8 cellular contexts compared by ENCODE assay signal in the genomic region with DNA sequence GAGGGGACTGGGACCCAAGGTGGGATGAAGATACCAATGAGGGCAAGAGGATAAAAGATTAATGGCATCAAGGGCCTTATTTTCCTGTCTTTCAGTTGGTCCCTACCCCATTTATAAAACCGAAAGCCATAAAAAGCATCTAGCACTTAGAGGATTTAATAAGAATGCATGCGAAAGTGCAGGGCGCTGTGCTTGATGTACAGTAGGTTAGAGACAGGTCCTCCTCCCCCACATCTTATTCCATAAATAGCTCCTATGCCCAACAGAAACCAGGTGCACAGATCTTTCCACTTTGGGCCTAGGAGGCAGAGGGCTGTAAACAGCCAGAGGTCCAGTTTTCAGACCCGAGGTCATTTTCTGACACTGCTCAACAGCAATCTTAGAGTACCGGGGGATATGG. TPM values are rescaled to one million over a fixed set of nuclear protein-coding genes. Genes with fewer than 3 reads are reported as not detected.
DNase-seq lines count a peak whose midpoint lies in the region; ATAC-seq and TF ChIP-seq lines count a peak whose summit lies in the region.

No MANE protein-coding gene starts in this region.

- BruUV-seq in OCI-LY7 (replicated peaks; lab: Mats Ljungman, UMichigan), result no TSS peak

- H3K4me3 Mint-ChIP-seq in CD14-positive monocyte (peak overlapping the region; percentile 93 to 98), endothelial cell (ENCODE audit: unreplicated experiment) (peak overlapping the region; percentile 96), neural crest cell (peak overlapping the region; percentile 97)

- H3K27me3 Mint-ChIP-seq in CD14-positive monocyte (ENCODE audit: low read depth in 3 of 3) (peaks cover under 1 to 2% (median 2%) of the 10 kb centered on the region in 3 donors), endothelial cell (ENCODE audit: unreplicated experiment) (peaks cover 6% of the 10 kb centered on the region), neural crest cell (ENCODE audit: low read depth) (no peaks in the 10 kb centered on the region)

- H3K4me3 ChIP-seq in OCI-LY7 (ENCODE audit: low read depth, low read length, poor library complexity, severe bottlenecking), result peak overlapping the region; percentile 99

- no peak for DNase-seq in CD14-positive monocyte (ENCODE audit: low spot score)
- DNase-seq in OCI-LY7 (ENCODE audit: low spot score), result peak; percentile 17
- no peak for DNase-seq in endothelial cell (ENCODE audit: low spot score)
- no peak for DNase-seq in neural crest cell (ENCODE audit: low read depth, low spot score)
- no peak for DNase-seq in germinal center (ENCODE audit: low spot score)

- H3K36me3 Mint-ChIP-seq in CD14-positive monocyte (peaks cover 12 to 18% of the 10 kb centered on the region in 2 donors), endothelial cell (ENCODE audit: low read depth, unreplicated experiment) (peaks cover 4% of the 10 kb centered on the region), neural crest cell (ENCODE audit: low read depth) (peaks cover 2% of the 10 kb centered on the region)

- CTCF ChIA-PET in OCI-LY7 (lab: Charles Lee; ENCODE audit: unreplicated experiment), result no interaction called here

- TF ChIP-seq CTCF in CD14-positive monocyte (IDR thresholded peaks at IDR 0.05), result no peak
- no peak for TF ChIP-seq CTCF in OCI-LY7 (conservative IDR thresholded peaks at IDR 0.05; ENCODE audit: low read length)
- no peak for TF ChIP-seq CTCF in endothelial cell (IDR thresholded peaks at IDR 0.05; ENCODE audit: unreplicated experiment)
- TF ChIP-seq CTCF in neural crest cell (conservative IDR thresholded peaks at IDR 0.05), result no peak

- peak overlapping the region; percentile 62 for H3K27ac ChIP-seq in OCI-LY7 (ENCODE audit: low read depth, low read length, poor library complexity, severe bottlenecking)

- ATAC-seq in GM18907 (IDR thresholded peaks at IDR 0.05; ENCODE audit: unreplicated experiment) (no peak), GM21360 (IDR thresholded peaks at IDR 0.05; ENCODE audit: unreplicated experiment) (no peak), esophagus mucosa (no peak)

- H3K4me2 ChIP-seq in OCI-LY7 (ENCODE audit: low read length), result peak overlapping the region; percentile 94

- H3K9me3 ChIP-seq in OCI-LY7 (ENCODE audit: low read length), result no peaks in the 10 kb centered on the region

- H3K4me1 Mint-ChIP-seq in CD14-positive monocyte (peaks cover 32% of the 10 kb centered on the region), endothelial cell (ENCODE audit: unreplicated experiment) (peaks cover 16% of the 10 kb centered on the region), neural crest cell (peaks cover 19% of the 10 kb centered on the region)

- intact Hi-C loops in CD14-positive monocyte (cut with micrococcal nuclease), result loop anchor here (2.0 to 10.0 kb wide), 4 partner anchors 23 to 219 kb away; partner anchors contain the start of genes GOLGA8B (in 1 of the 2), NOP10 (in 1 of the 2) and NUTM1 (in 1 of the 2)
- intact Hi-C loops in OCI-LY7 (cut with micrococcal nuclease; ENCODE audit: unreplicated experiment), result loop anchor here (1.0 to 10.0 kb wide), 3 partner anchors 23 to 331 kb away; partner anchors contain the start of genes AVEN, KATNBL1, NOP10 and NUTM1

- H3K9me3 Mint-ChIP-seq in CD14-positive monocyte (peaks cover 0 to 5% (median 0%) of the 10 kb centered on the region in 7 donors), endothelial cell (ENCODE audit: unreplicated experiment) (no peaks in the 10 kb centered on the region), neural crest cell (no peaks in the 10 kb centered on the region)

- peaks cover 18% of the 10 kb centered on the region for H3K4me1 ChIP-seq in OCI-LY7 (ENCODE audit: insufficient read depth, low read length, poor library complexity, severe bottlenecking)

- peaks cover 13% of the 10 kb centered on the region for H3K79me2 ChIP-seq in OCI-LY7 (ENCODE audit: insufficient read depth, low read depth, low read length)

- H4K20me1 ChIP-seq in OCI-LY7 (ENCODE audit: insufficient read depth, low read length), result 0 out of 2 replicates have a peak, but pooled peaks cover 7% of the 10 kb centered on the region

- POLR2A ChIA-PET in OCI-LY7 (lab: Charles Lee), result interaction anchor here (1.3 kb wide), 1 partner anchor 23 kb away, joined by 5 read pairs; the partner anchor contains the start of genes NOP10 and NUTM1

- H3K9me2 ChIP-seq in OCI-LY7 (ENCODE audit: insufficient read depth, low read length), result no peaks in the 10 kb centered on the region

- peaks cover 31% of the 10 kb centered on the region for H3K36me3 ChIP-seq in OCI-LY7 (ENCODE audit: insufficient read depth, low read length)

- H3K27ac Mint-ChIP-seq in CD14-positive monocyte (peak overlapping the region in 1 of 7 donors; percentile 43), endothelial cell (ENCODE audit: unreplicated experiment) (no peak overlapping the region), neural crest cell (ENCODE audit: unreplicated experiment) (peak overlapping the region; percentile 24)

- H2AFZ ChIP-seq in OCI-LY7 (ENCODE audit: low read length), result peak overlapping the region; percentile 73; the same call in 1 of the 2 replicates

RNA-seq across cellular contexts. Expression of gene LPCAT4, which starts 1.2 kb away (rescaled TPM):
- polyA plus RNA-seq in CD14-positive monocyte, result 1 to 10 TPM; 3.3 to 4.2 TPM
- 27.8 and 44.3 TPM in 2 replicates for total RNA-seq in OCI-LY7 (2014; rRNA removed; shearing (Covaris generic))
- total RNA-seq in OCI-LY7 (2022) (74.5 and 84.4 TPM in 2 replicates), endothelial cell (ENCODE audit: unreplicated experiment) (32.4 TPM), neural crest cell (57.3 and 59.7 TPM in 2 replicates), esophagus mucosa (37.6 TPM)

RNA-seq across cellular contexts. Expression of gene NUTM1, which starts 22.7 kb away (rescaled TPM):
- polyA plus RNA-seq in CD14-positive monocyte, result not detected
- total RNA-seq in OCI-LY7 (2014; rRNA removed; shearing (Covaris generic)), result not detected in 2 replicates
- total RNA-seq in OCI-LY7 (2022) (not detected in 2 replicates), endothelial cell (ENCODE audit: unreplicated experiment) (not detected), neural crest cell (not detected in 2 replicates), esophagus mucosa (not detected)

RNA-seq across cellular contexts. Expression of gene NOP10, which starts 22.9 kb away (rescaled TPM):
- 100 to 1,000 TPM; 586 to 677 TPM for polyA plus RNA-seq in CD14-positive monocyte
- 115 and 191 TPM in 2 replicates for total RNA-seq in OCI-LY7 (2014; rRNA removed; shearing (Covaris generic))
- total RNA-seq in OCI-LY7 (2022) (125 and 130 TPM in 2 replicates), endothelial cell (ENCODE audit: unreplicated experiment) (191 TPM), neural crest cell (181 and 191 TPM in 2 replicates), esophagus mucosa (157 TPM)

RNA-seq across cellular contexts. Expression of gene SLC12A6, which starts 28.3 kb away (rescaled TPM):
- 1 to 10 TPM; 5.4 to 8.0 TPM for polyA plus RNA-seq in CD14-positive monocyte
- total RNA-seq in OCI-LY7 (2014; rRNA removed; shearing (Covaris generic)), result 8.9 and 11.5 TPM in 2 replicates
- total RNA-seq in OCI-LY7 (2022) (14.9 and 16.1 TPM in 2 replicates), endothelial cell (ENCODE audit: unreplicated experiment) (22.4 TPM), neural crest cell (10.9 and 12.4 TPM in 2 replicates), esophagus mucosa (48.9 TPM)
